Comparison of ENCODE assay signal across 8 cellular contexts in genomic region chr20:18632196-18632789, GRCh38. TPM values are rescaled to one million over a fixed set of nuclear protein-coding genes. Genes with fewer than 3 reads are reported as not detected.
DNase-seq lines count a peak whose midpoint lies in the region; ATAC-seq lines count a peak whose summit lies in the region.

No MANE protein-coding gene starts in this region.

- H3K4me1 ChIP-seq in effector memory CD4-positive, alpha-beta T cell (ENCODE audit: control insufficient read depth, insufficient read depth, low read length, poor library complexity, severe bottlenecking): no peaks in the 10 kb centered on the region

- DNase-seq in COLO829 (ENCODE audit: low spot score) (peak; percentile 49), NCI-H69 (lab: John Stamatoyannopoulos, UW) (peak; percentile 85), lung microvascular endothelial cell (ENCODE audit: low read depth in 2 of 2) (peak; percentile 70 to 75)
- peak; percentile 55 to 64 for DNase-seq in activated CD4-positive, alpha-beta T cell treated with anti-CD3 and anti-CD28 coated beads, Interleukin-2, amount 50 U/mL, for 48 hours
- peak in 2 of 3 donors; percentile 11 to 15 for DNase-seq in effector memory CD4-positive, alpha-beta T cell
- DNase-seq in stimulated activated CD8-positive, alpha-beta memory T cell treated with anti-CD3 and anti-CD28 coated beads, Interleukin-7, amount 100 ng/mL, for 24 hours (ENCODE audit: low read depth): peak; percentile 20

- ATAC-seq in GM19467 (IDR thresholded peaks at IDR 0.05; ENCODE audit: unreplicated experiment) (peak; percentile 85), HG03521 (IDR thresholded peaks at IDR 0.05; ENCODE audit: unreplicated experiment) (peak; percentile 85)

- H3K36me3 ChIP-seq in effector memory CD4-positive, alpha-beta T cell (ENCODE audit: control insufficient read depth, insufficient read depth, low read length): peaks cover 11% of the 10 kb centered on the region

- no peak overlapping the region for H3K27ac ChIP-seq in effector memory CD4-positive, alpha-beta T cell (ENCODE audit: insufficient read depth, low read length, poor library complexity, severe bottlenecking)

- no peaks in the 10 kb centered on the region for H3K9me3 ChIP-seq in effector memory CD4-positive, alpha-beta T cell (ENCODE audit: control insufficient read depth, low read length)

- no peaks in the 10 kb centered on the region for H3K27me3 ChIP-seq in effector memory CD4-positive, alpha-beta T cell (replicated peaks; ENCODE audit: control insufficient read depth, insufficient read depth, low read length, poor library complexity, severe bottlenecking)

- H3K4me3 ChIP-seq in effector memory CD4-positive, alpha-beta T cell (ENCODE audit: insufficient read depth, low read depth, low read length, poor library complexity, severe bottlenecking): no peak overlapping the region

RNA-seq across cellular contexts. Expression of gene DTD1, which starts 44.4 kb away (rescaled TPM):
- 35.5 and 51.2 TPM in 2 replicates for total RNA-seq in lung microvascular endothelial cell

Comparison
In these comparisons a context has a peak if more than half of its experiments do, and no peak if none do; other contexts are left out.
1. DNase-seq: peak in every context shown above with its lines; median percentile 85 in NCI-H69; 72 in lung microvascular endothelial cell; 60 in activated CD4-positive, alpha-beta T cell treated with anti-CD3 and anti-CD28 coated beads, Interleukin-2, amount 50 U/mL, for 48 hours; 49 in COLO829; 20 in stimulated activated CD8-positive, alpha-beta memory T cell treated with anti-CD3 and anti-CD28 coated beads, Interleukin-7, amount 100 ng/mL, for 24 hours; 13 in effector memory CD4-positive, alpha-beta T cell.